23 cellular contexts compared by ENCODE assay signal in the genomic region with DNA sequence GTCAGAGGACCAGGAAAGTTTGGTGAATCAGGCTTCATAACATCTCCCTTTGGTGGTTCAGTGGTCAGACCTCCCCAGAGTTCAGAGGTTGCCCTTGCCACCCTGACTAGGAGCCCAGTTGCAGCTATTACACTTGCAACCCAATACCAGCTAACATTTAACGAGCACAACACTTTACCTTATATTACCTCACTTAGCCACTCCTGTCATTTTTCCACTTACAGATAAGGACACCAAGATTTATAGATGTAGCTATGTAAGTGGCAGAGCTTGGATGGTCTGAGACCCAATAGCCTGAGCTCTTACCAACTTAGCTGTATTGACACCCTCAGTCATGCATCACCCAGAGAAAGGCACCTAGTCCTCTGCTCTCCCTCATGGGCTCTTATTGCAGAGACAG.
"Had no signal": no experiment of that assay in that cellular context is flagged by ENCODE, and none has a peak within 500 bp of the region (broad histone marks: within the 10 kb centered on the region; RNA-seq: fewer than 3 reads in every experiment).

No MANE protein-coding gene starts in this region.

- H3K9me3 ChIP-seq: ascending aorta had no signal

- H3K27me3 ChIP-seq: ascending aorta, heart left ventricle had no signal

- H3K4me3 ChIP-seq: ascending aorta, coronary artery, dorsolateral prefrontal cortex, heart left ventricle had no signal

- H3K4me1 ChIP-seq: ascending aorta, heart left ventricle had no signal

- H3K36me3 ChIP-seq: ascending aorta, heart left ventricle had no signal

- H3K27ac ChIP-seq: ascending aorta, coronary artery, dorsolateral prefrontal cortex, heart left ventricle had no signal

- DNase-seq: activated CD4-positive, alpha-beta memory T cell treated with anti-CD3 and anti-CD28 coated beads for 36 hours; activated CD4-positive, alpha-beta T cell treated with anti-CD3 and anti-CD28 coated beads for 36 hours; activated CD4-positive, alpha-beta T cell treated with anti-CD3 and anti-CD28 coated beads, Interleukin-2, amount 10 ng/mL, durations not matched to agents 24 days and 14 days; activated CD4-positive, CD25-positive, alpha-beta regulatory T cell; activated CD4-positive, CD25-positive, alpha-beta regulatory T cell treated with anti-CD3 and anti-CD28 coated beads, Interleukin-2, amount 50 U/mL, for 72 hours; activated CD8-positive, alpha-beta memory T cell treated with anti-CD3 and anti-CD28 coated beads, Interleukin-2, amount 10 ng/mL, durations not matched to agents 7 days and 5 days; activated CD8-positive, alpha-beta memory T cell treated with anti-CD3 and anti-CD28 coated beads, Interleukin-2, amount 50 U/mL, for 4 hours; activated CD8-positive, alpha-beta T cell treated with anti-CD3 and anti-CD28 coated beads, Interleukin-2, amount 10 ng/mL, durations not matched to agents 7 days and 5 days; activated effector memory CD4-positive, alpha-beta T cell treated with anti-CD3 and anti-CD28 coated beads, Interleukin-2, amount 50 U/mL, for 16 hours; activated naive CD4-positive, alpha-beta T cell treated with anti-CD3 and anti-CD28 coated beads for 36 hours; activated naive CD8-positive, alpha-beta T cell treated with anti-CD3 and anti-CD28 coated beads for 36 hours; activated naive CD8-positive, alpha-beta T cell treated with anti-CD3 and anti-CD28 coated beads, Interleukin-2, amount 50 U/mL, for 24 hours; activated T-cell treated with anti-CD3 and anti-CD28 coated beads, Interleukin-2, amount 50 U/mL, for 1 hour; activated T-cell treated with anti-CD3 and anti-CD28 coated beads, Interleukin-2, amount 50 U/mL, for 48 hours; dorsolateral prefrontal cortex; effector memory CD4-positive, alpha-beta T cell; endodermal cell; foreskin fibroblast; glutamatergic neuron; heart left ventricle; hypothalamus had no signal
